ENCODE assay signal across 27 cellular contexts in genomic region chr3:133781570-133781969, GRCh38. TPM values are rescaled to one million over a fixed set of nuclear protein-coding genes. Genes with fewer than 3 reads are reported as not detected.
"Had no signal": no experiment of that assay in that cellular context is flagged by ENCODE, and none has a peak within 500 bp of the region (broad histone marks: within the 10 kb centered on the region; RNA-seq: fewer than 3 reads in every experiment).

No MANE protein-coding gene starts in this region.

- H3K4me1 ChIP-seq: colonic mucosa, esophagus muscularis mucosa, foreskin keratinocyte, gastrocnemius medialis, gastroesophageal sphincter, heart left ventricle, heart right ventricle had no signal

- FAIRE-seq: colon, endothelial cell of umbilical vein had no signal

- H3K36me3 ChIP-seq: colonic mucosa, esophagus muscularis mucosa, esophagus squamous epithelium, gastrocnemius medialis, gastroesophageal sphincter, heart left ventricle, heart right ventricle had no signal

- H3K27me3 ChIP-seq: colonic mucosa, dorsolateral prefrontal cortex, esophagus squamous epithelium, gastrocnemius medialis had no signal

- ATAC-seq: effector memory CD8-positive, alpha-beta T cell; esophagus mucosa; foreskin keratinocyte; gastrocnemius medialis; gastroesophageal sphincter; heart left ventricle; heart right ventricle had no signal

- H3K27ac ChIP-seq: colonic mucosa, coronary artery, epithelial cell of prostate, esophagus muscularis mucosa, esophagus squamous epithelium, foreskin keratinocyte, gastrocnemius medialis, gastroesophageal sphincter, heart left ventricle, heart right ventricle had no signal

- H3K4me3 ChIP-seq: colonic mucosa, coronary artery, dorsolateral prefrontal cortex, esophagus muscularis mucosa, esophagus squamous epithelium, gastrocnemius medialis, gastroesophageal sphincter, heart left ventricle, heart right ventricle had no signal

- H3K9me3 ChIP-seq: colonic mucosa, esophagus muscularis mucosa, esophagus squamous epithelium, gastrocnemius medialis, gastroesophageal sphincter, heart left ventricle, heart right ventricle had no signal

- DNase-seq: colonic mucosa; cortex of kidney; dermis blood vessel endothelial cell; dorsolateral prefrontal cortex; effector CD4-positive, alpha-beta T cell; effector CD8-positive, alpha-beta T cell; effector memory CD4-positive, alpha-beta T cell; effector memory CD8-positive, alpha-beta T cell; endodermal cell; erythroblast; esophagus squamous epithelium; foreskin fibroblast; foreskin keratinocyte; foreskin melanocyte; gastrocnemius medialis; glutamatergic neuron; head of caudate nucleus; heart left ventricle; heart right ventricle had no signal

RNA-seq across cellular contexts. Expression of gene TF, which starts 35.4 kb away (rescaled TPM):
- total RNA-seq: fibroblast of villous mesenchyme had no signal
